In genomic region chr19:45814851-45815481, GRCh38 we compare ENCODE assay signal across 11 cellular contexts. TPM values are rescaled to one million over a fixed set of nuclear protein-coding genes. Genes with fewer than 3 reads are reported as not detected.
DNase-seq lines count a peak whose midpoint lies in the region; ATAC-seq, FAIRE-seq and TF ChIP-seq lines count a peak whose summit lies in the region.
"Had no signal": no experiment of that assay in that cellular context is flagged by ENCODE, and none has a peak within 500 bp of the region (broad histone marks: within the 10 kb centered on the region; RNA-seq: fewer than 3 reads in every experiment).

TSS of gene RSPH6A (minus strand) at chr19:45815308. CDS start at chr19:45815176, 132 bp downstream.

- H3K4me1 Mint-ChIP-seq in neural crest cell, result peaks cover 8% of the 10 kb centered on the region
- H3K4me1 Mint-ChIP-seq in activated T-cell treated with anti-CD3 and anti-CD28 coated beads, Interleukin-2, amount 50 U/mL, for 24 hours (ENCODE audit: low read depth), result peaks cover 9% of the 10 kb centered on the region

- no peaks in the 10 kb centered on the region for H4K20me1 ChIP-seq in HepG2 (ENCODE audit: insufficient read depth, low read length)

- no TSS peak for BruUV-seq in HepG2 (replicated peaks; lab: Mats Ljungman, UMichigan)

- no peak for FAIRE-seq in HepG2 (lab: Jason Lieb, UNC)

- CTCF ChIA-PET in HepG2 (lab: Yijun Ruan, JAX; ENCODE audit: low intra/inter-chr PET ratio, low total read pairs), result no interaction called here

- no peak within 1 kb of the TSS for H2AFZ ChIP-seq in HepG2 (ENCODE audit: low read length)

- POLR2A ChIA-PET in HepG2 (lab: Yijun Ruan, JAX), result interaction anchor here (1.2 kb wide), 1 partner anchor 22 kb away, joined by 3 read pairs; the partner anchor contains the start of gene DMWD

- no peak within 1 kb of the TSS for H3K4me2 ChIP-seq in HepG2 (ENCODE audit: low read depth, low read length)

- H3K27ac Mint-ChIP-seq in neural crest cell (ENCODE audit: unreplicated experiment), result peak within 1 kb of the TSS; percentile 96
- H3K27ac Mint-ChIP-seq in activated T-cell treated with anti-CD3 and anti-CD28 coated beads, Interleukin-2, amount 50 U/mL, for 24 hours, result no peak within 1 kb of the TSS

- H3K9me3 ChIP-seq in HepG2 (ENCODE audit: low read length) (no peaks in the 10 kb centered on the region), right lobe of liver (no peaks in the 10 kb centered on the region), esophagus squamous epithelium (no peaks in the 10 kb centered on the region)

- in situ Hi-C loops in HepG2 (cut with HindIII; ENCODE audit: extremely low pct_ligation_motif_present, low pct_unique_long_range_greater_than_20kb), result loop anchor here (10.0 kb wide), 1 partner anchor 200 kb away; no protein-coding TSS in a partner anchor

- peak within 1 kb of the TSS; percentile 92 for H3K4me3 Mint-ChIP-seq in neural crest cell
- H3K4me3 Mint-ChIP-seq in activated T-cell treated with anti-CD3 and anti-CD28 coated beads, Interleukin-2, amount 50 U/mL, for 24 hours, result no peak within 1 kb of the TSS

- H3K27me3 ChIP-seq in HepG2 (ENCODE audit: control insufficient read depth in 1 of 2, insufficient read depth in 2 of 2, low read length in 2 of 2) (no peaks in the 10 kb centered on the region), right lobe of liver (no peaks in the 10 kb centered on the region), esophagus squamous epithelium (peaks cover 0 to 19% (median 0%) of the 10 kb centered on the region in 4 donors), foreskin keratinocyte (no peaks in the 10 kb centered on the region)

- H3K4me1 ChIP-seq in HepG2 (ENCODE audit: insufficient read depth, low read length) (no peaks in the 10 kb centered on the region), right lobe of liver (no peaks in the 10 kb centered on the region), esophagus squamous epithelium (peaks cover 20 to 71% (median 28%) of the 10 kb centered on the region in 3 donors), foreskin keratinocyte (peaks cover under 1% of the 10 kb centered on the region)

- H3K27me3 Mint-ChIP-seq in neural crest cell (ENCODE audit: low read depth), result peaks cover 3% of the 10 kb centered on the region
- peaks cover 30% of the 10 kb centered on the region for H3K27me3 Mint-ChIP-seq in activated T-cell treated with anti-CD3 and anti-CD28 coated beads, Interleukin-2, amount 50 U/mL, for 24 hours

- H3K36me3 ChIP-seq in HepG2 (replicated peaks in 1 of 2; ENCODE audit: control insufficient read depth in 1 of 2, insufficient read depth in 2 of 2, low read length in 2 of 2) (peaks cover 0 to 5% of the 10 kb centered on the region in 2 experiments; a peak in 2 of 5 replicates), right lobe of liver (no peaks in the 10 kb centered on the region), esophagus squamous epithelium (peaks cover 0 to 17% (median 0%) of the 10 kb centered on the region in 3 donors)

- no peak within 1 kb of the TSS for H3K9ac ChIP-seq in HepG2 (ENCODE audit: insufficient read depth, low read depth, low read length)

- no peak within 1 kb of the TSS for H3K27ac ChIP-seq in HepG2 (ENCODE audit: extremely low read length, insufficient read depth, low read length)
- no peak within 1 kb of the TSS for H3K27ac ChIP-seq in right lobe of liver
- no peak within 1 kb of the TSS for H3K27ac ChIP-seq in esophagus squamous epithelium
- H3K27ac ChIP-seq in foreskin keratinocyte, result no peak within 1 kb of the TSS

- intact Hi-C loops in HepG2 (cut with micrococcal nuclease; ENCODE audit: unreplicated experiment) (loop anchor here (5.0 kb wide), 2 partner anchors 197 to 262 kb away; no protein-coding TSS in a partner anchor), right lobe of liver (cut with DNase I) (loop anchor here (10.0 kb wide), 2 partner anchors 70 to 80 kb away; partner anchors contain the start of gene IRF2BP1 (in 1 of the 2)), esophagus squamous epithelium (cut with DNase I) (no loop called here)

- H3K4me3 ChIP-seq in HepG2 (replicated peaks in 1 of 3; ENCODE audit: insufficient read depth in 1 of 3, low read depth in 2 of 3, low read length in 3 of 3), result no peak within 1 kb of the TSS
- no peak within 1 kb of the TSS for H3K4me3 ChIP-seq in right lobe of liver
- peak within 1 kb of the TSS in 3 of 4 donors; percentile 24 to 56 (median 37) for H3K4me3 ChIP-seq in esophagus squamous epithelium

- TF ChIP-seq POLR2A in HepG2 (IDR thresholded peaks at IDR 0.05; ENCODE audit: insufficient read depth in 1 of 2, low read depth in 2 of 2, low read length in 2 of 2), result no peak
- no peak for TF ChIP-seq POLR2A in right lobe of liver (IDR thresholded peaks at IDR 0.05)
- TF ChIP-seq POLR2A in esophagus squamous epithelium (IDR thresholded peaks at IDR 0.05), result no peak

- ATAC-seq in HepG2 (no peak), right lobe of liver (no peak), HG02870 (IDR thresholded peaks at IDR 0.05; ENCODE audit: unreplicated experiment) (no peak), foreskin keratinocyte (no peak)

- no peaks in the 10 kb centered on the region for H3K79me2 ChIP-seq in HepG2 (ENCODE audit: insufficient read depth, low read length)

- H3K36me3 Mint-ChIP-seq in neural crest cell (ENCODE audit: low read depth), result peaks cover under 1% of the 10 kb centered on the region
- H3K36me3 Mint-ChIP-seq in activated T-cell treated with anti-CD3 and anti-CD28 coated beads, Interleukin-2, amount 50 U/mL, for 24 hours (ENCODE audit: low read depth), result peaks cover 17% of the 10 kb centered on the region

- H3K9me3 Mint-ChIP-seq in neural crest cell, result no peaks in the 10 kb centered on the region
- H3K9me3 Mint-ChIP-seq in activated T-cell treated with anti-CD3 and anti-CD28 coated beads, Interleukin-2, amount 50 U/mL, for 24 hours, result no peaks in the 10 kb centered on the region

- no peak for TF ChIP-seq EP300 in HepG2 (IDR thresholded peaks at IDR 0.05; ENCODE audit: low read depth in 2 of 2, low read length in 2 of 2)
- no peak for TF ChIP-seq EP300 in HepG2 (CRISPR knock-in tag; IDR thresholded peaks at IDR 0.05; ENCODE audit: borderline replicate concordance)

- DNase-seq in HepG2 (ENCODE audit: low spot score) (no peak), right lobe of liver (no peak), esophagus squamous epithelium (lab: John Stamatoyannopoulos, UW) (no peak), neural crest cell (ENCODE audit: low read depth, low spot score) (no peak), NCI-H1694 (lab: John Stamatoyannopoulos, UW) (no peak), foreskin keratinocyte (no peak)
- DNase-seq in activated T-cell treated with anti-CD3 and anti-CD28 coated beads, Interleukin-2, amount 50 U/mL, for 24 hours, result no peak
- DNase-seq: foreskin melanocyte; stimulated activated CD4-positive, alpha-beta T cell treated with anti-CD3 and anti-CD28 coated beads, Interleukin-2, amount 100 ng/mL, for 48 hours had no signal

- 97% methylated on average over 26 of the region's 40 CpGs for WGBS in HepG2 (ENCODE audit: low lambda C conversion rate)
- 66% methylated on average over 15 of the region's 40 CpGs for WGBS in right lobe of liver (ENCODE audit: insufficient coverage, low coverage, low lambda C conversion rate, missing lambda C conversion rate)
- WGBS in esophagus squamous epithelium, 2 donors, result 44 to 47% methylated on average over 18 of the region's 40 CpGs

- TF ChIP-seq RAD21 in HepG2 (CRISPR knock-in tag; IDR thresholded peaks at IDR 0.05), result no peak

- TF ChIP-seq CTCF in HepG2 (CRISPR knock-in tag; IDR thresholded peaks at IDR 0.05), result no peak
- TF ChIP-seq CTCF in right lobe of liver (IDR thresholded peaks at IDR 0.05), result no peak
- TF ChIP-seq CTCF in esophagus squamous epithelium (IDR thresholded peaks at IDR 0.05), result no peak
- TF ChIP-seq CTCF in neural crest cell (conservative IDR thresholded peaks at IDR 0.05), result no peak
- TF ChIP-seq CTCF in foreskin keratinocyte (conservative IDR thresholded peaks at IDR 0.05), result no peak

TF ChIP-seq in HepG2, 621 proteins besides CTCF, POLR2A, EP300 and RAD21 (continues in another document):
- peak; percentile 91 for TF ChIP-seq AGO2 (optimal IDR thresholded peaks at IDR 0.05; ENCODE audit: low read depth, low read length)

RNA-seq across cellular contexts. Expression of gene RSPH6A, which starts in this region (rescaled TPM):
- total RNA-seq in HepG2 (2016; rRNA removed; fragmentation: Illumina TruSeq; extraction: Trizol) (0.07 TPM in 1 of 2 replicates, not detected in the other), right lobe of liver (not detected), esophagus squamous epithelium (under 1 TPM in 1 of 4 donors, not detected in 3; 0.19 TPM), neural crest cell (0.32 and 0.44 TPM in 2 replicates), foreskin keratinocyte (0.24 TPM in 1 of 2 replicates, not detected in the other)
- total RNA-seq in HepG2 (2016; cell fraction: cytosol; rRNA removed; fragmentation: Illumina TruSeq; extraction: Trizol; ENCODE audit: low read depth), result not detected in 2 replicates
- total RNA-seq in HepG2 (2016; cell fraction: insoluble cytoplasmic fraction; rRNA removed; fragmentation: Illumina TruSeq; extraction: Trizol), result 0.11 TPM in 1 of 2 replicates, not detected in the other
- total RNA-seq in HepG2 (2016; cell fraction: membrane; rRNA removed; fragmentation: Illumina TruSeq; extraction: Trizol), result not detected in 2 replicates
- 0.31 TPM in 1 of 2 replicates, not detected in the other for total RNA-seq in HepG2 (2016; cell fraction: nucleus; rRNA removed; fragmentation: Illumina TruSeq; extraction: Trizol)
- polyA plus RNA-seq in HepG2 (2011; rRNA removed) (0.03 TPM in 1 of 2 replicates, not detected in the other), foreskin keratinocyte (0.08 TPM in 1 of 2 replicates, not detected in the other)
- polyA plus RNA-seq in HepG2 (2011; cell fraction: cytosol; rRNA removed), result not detected in 2 replicates
- 0.45 and 0.59 TPM in 2 replicates for polyA plus RNA-seq in HepG2 (2011; cell fraction: nucleus; rRNA removed)
- not detected in 2 replicates for polyA plus RNA-seq in HepG2 (2012)
- polyA plus RNA-seq in HepG2 (2016; cell fraction: cytosol; fragmentation: Illumina TruSeq; extraction: Trizol; ENCODE audit: low read depth), result not detected in 2 replicates
- polyA plus RNA-seq in HepG2 (2016; cell fraction: insoluble cytoplasmic fraction; fragmentation: Illumina TruSeq; extraction: Trizol; ENCODE audit: low read depth), result not detected in 2 replicates
- polyA plus RNA-seq in HepG2 (2016; cell fraction: membrane; fragmentation: Illumina TruSeq; extraction: Trizol; ENCODE audit: low read depth), result not detected in 2 replicates
- polyA plus RNA-seq in HepG2 (2016; cell fraction: nucleus; fragmentation: Illumina TruSeq; extraction: Trizol; ENCODE audit: insufficient read depth, low read depth), result not detected in 2 replicates
- 0.26 and 0.50 TPM in 2 replicates for polyA minus RNA-seq in HepG2 (2011; rRNA and poly(A)+ RNA removed; ENCODE audit: low replicate concordance)
- not detected in 2 replicates for polyA minus RNA-seq in HepG2 (2011; cell fraction: cytosol; rRNA and poly(A)+ RNA removed)
- 0.26 and 0.99 TPM in 2 replicates for polyA minus RNA-seq in HepG2 (2011; cell fraction: nucleus; rRNA and poly(A)+ RNA removed)
- total RNA-seq: H4 had no signal

Comparison
In these comparisons a context has a peak if more than half of its experiments do, and no peak if none do; other contexts are left out.
1. H3K4me3 ChIP-seq: peak in esophagus squamous epithelium (3 of 4); none in HepG2 (0 of 3) and right lobe of liver (0 of 3).